ENCODE assay signal across 18 cellular contexts in the genomic region with DNA sequence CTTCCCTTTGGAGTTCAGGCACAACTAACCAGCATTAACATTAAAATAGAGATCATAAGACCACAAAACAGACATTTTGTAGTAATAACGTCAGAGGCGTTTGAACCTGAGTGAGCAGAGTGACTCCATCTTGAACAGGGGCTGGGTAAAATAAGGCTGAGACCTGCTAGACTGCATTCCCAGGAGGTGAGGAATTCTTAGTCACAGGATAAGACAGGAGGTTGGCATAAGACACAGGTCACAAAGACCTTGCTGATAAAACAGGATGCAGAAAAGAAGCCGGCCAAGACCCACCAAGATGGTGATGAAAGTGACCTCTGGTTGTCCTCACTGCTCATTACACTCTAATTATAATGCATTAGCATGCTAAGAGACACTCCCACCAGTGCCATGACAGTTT.
"Had no signal": no experiment of that assay in that cellular context is flagged by ENCODE, and none has a peak within 500 bp of the region (broad histone marks: within the 10 kb centered on the region; RNA-seq: fewer than 3 reads in every experiment).

No MANE protein-coding gene starts in this region.

- H3K27ac Mint-ChIP-seq: activated naive CD8-positive, alpha-beta T cell; naive thymus-derived CD8-positive, alpha-beta T cell; stimulated activated naive B cell treated with anti-CD40 and anti-IgM and Interleukin-4, amounts not matched to agents 10 μg/mL and 1 μg/mL and 100 μg/mL, for 72 hours had no signal

- H3K4me3 Mint-ChIP-seq: activated naive CD8-positive, alpha-beta T cell; naive thymus-derived CD8-positive, alpha-beta T cell; stimulated activated naive B cell treated with anti-CD40 and anti-IgM and Interleukin-4, amounts not matched to agents 10 μg/mL and 1 μg/mL and 100 μg/mL, for 72 hours had no signal

- DNase-seq: activated effector memory CD4-positive, alpha-beta T cell treated with anti-CD3 and anti-CD28 coated beads, Interleukin-2, amount 50 U/mL, for 16 hours; activated T-cell treated with anti-CD3 and anti-CD28 coated beads, Interleukin-2, amount 50 U/mL, for 1 hour; amygdala; dorsolateral prefrontal cortex; foreskin melanocyte; heart left ventricle; kidney glomerular epithelial cell; mucosa of descending colon; naive thymus-derived CD8-positive, alpha-beta T cell; right cardiac atrium; small intestine; stimulated activated naive B cell treated with anti-CD40 and anti-IgM and Interleukin-4, amounts not matched to agents 10 μg/mL and 1 μg/mL and 100 μg/mL, for 72 hours; substantia nigra; transverse colon had no signal

- H3K27ac ChIP-seq: dorsolateral prefrontal cortex, heart left ventricle, neutrophil, transverse colon had no signal

- H3K9me3 ChIP-seq: heart left ventricle, neutrophil had no signal

- H3K4me3 ChIP-seq: dorsolateral prefrontal cortex, heart left ventricle, mucosa of descending colon, transverse colon had no signal

- H3K4me1 Mint-ChIP-seq: naive thymus-derived CD8-positive, alpha-beta T cell had no signal

- ATAC-seq: activated CD4-positive, CD25-positive, alpha-beta regulatory T cell treated with anti-CD3 and anti-CD28 coated beads, Interleukin-2, amount 50 U/mL, for 24 hours; heart left ventricle; mucosa of descending colon; naive thymus-derived CD8-positive, alpha-beta T cell; right cardiac atrium; stimulated activated naive B cell treated with anti-CD40 and anti-IgM and Interleukin-4, amounts not matched to agents 10 μg/mL and 1 μg/mL and 100 μg/mL, for 72 hours had no signal

- H3K4me1 ChIP-seq: heart left ventricle, transverse colon had no signal

- FAIRE-seq: endometrium, small intestine had no signal

- H3K36me3 ChIP-seq: heart left ventricle, neutrophil, transverse colon had no signal

- H3K27me3 ChIP-seq: heart left ventricle, neutrophil, transverse colon had no signal
